In genomic region chr4:94419549-94419948, GRCh38 we compare ENCODE assay signal across 3 cellular contexts.
TF ChIP-seq lines count a peak whose summit lies in the region.

No MANE protein-coding gene starts in this region.

TF ChIP-seq in A549, 52 proteins besides CTCF, POLR2A, EP300 and RAD21:
- TF ChIP-seq FOSL2 (IDR thresholded peaks at IDR 0.05): no peak
- no peak for TF ChIP-seq FOSL2 (CRISPR knock-in tag; IDR thresholded peaks at IDR 0.05)
- TF ChIP-seq MAFK (IDR thresholded peaks at IDR 0.05; ENCODE audit: partially characterized antibody): peak; percentile 12

TF ChIP-seq in GM23338, 12 proteins besides CTCF, POLR2A, EP300 and RAD21 (continued from another document):
- TF ChIP-seq JUNB (IDR thresholded peaks at IDR 0.05; ENCODE audit: unreplicated experiment) (no peak), ETS1 (IDR thresholded peaks at IDR 0.05) (no peak), EZH2 (IDR thresholded peaks at IDR 0.05; ENCODE audit: low read depth, unreplicated experiment) (no peak)

TF ChIP-seq in H1, 55 proteins besides CTCF, POLR2A, EP300 and RAD21:
- TF ChIP-seq HDAC2 (IDR thresholded peaks at IDR 0.05; ENCODE audit: borderline replicate concordance in 1 of 2, low read depth in 2 of 2, low read length in 2 of 2) (no peak), SIN3A (conservative IDR thresholded peaks at IDR 0.05 in 1 of 2, IDR thresholded peaks at IDR 0.05 in 1 of 2; ENCODE audit: low read depth in 1 of 2, low read length in 2 of 2) (no peak), TCF12 (IDR thresholded peaks at IDR 0.05; ENCODE audit: low read depth, low read length) (no peak), MAFK (IDR thresholded peaks at IDR 0.05; ENCODE audit: low read depth, low read length) (no peak), GABPA (IDR thresholded peaks at IDR 0.05; ENCODE audit: borderline replicate concordance, insufficient read depth, low read length) (no peak), ATF3 (IDR thresholded peaks at IDR 0.05; ENCODE audit: insufficient read depth, low read depth, low read length) (no peak), RBBP5 (IDR thresholded peaks at IDR 0.05; ENCODE audit: borderline replicate concordance, low read depth, low read length) (no peak), NANOG (IDR thresholded peaks at IDR 0.05; ENCODE audit: insufficient read depth, low read depth, low read length, poor library complexity, severe bottlenecking) (no peak), SIX5 (IDR thresholded peaks at IDR 0.05; ENCODE audit: low read depth, low read length) (no peak)
